ENCODE assay signal across 12 cellular contexts in genomic region chr10:100516847-100517246, GRCh38. TPM values are rescaled to one million over a fixed set of nuclear protein-coding genes. Genes with fewer than 3 reads are reported as not detected.
DNase-seq lines count a peak whose midpoint lies in the region; ATAC-seq and TF ChIP-seq lines count a peak whose summit lies in the region.
"Had no signal": no experiment of that assay in that cellular context is flagged by ENCODE, and none has a peak within 500 bp of the region (broad histone marks: within the 10 kb centered on the region; RNA-seq: fewer than 3 reads in every experiment).

No MANE protein-coding gene starts in this region.

- H3K4me3 ChIP-seq in brain microvascular endothelial cell (ENCODE audit: low read depth, low read length) = no peak overlapping the region

- no peak for ATAC-seq in stimulated activated naive CD8-positive, alpha-beta T cell treated with anti-CD3 and anti-CD28 coated beads, Interleukin-15, Interleukin-2, amounts not matched to agents 100 U/mL and 50 U/mL, for 24 hours
- ATAC-seq: effector memory CD8-positive, alpha-beta T cell had no signal

- peaks cover 17% of the 10 kb centered on the region for H3K4me1 Mint-ChIP-seq in neural crest cell
- H3K4me1 Mint-ChIP-seq in activated T-helper 1 cell treated with anti-CD3 and anti-CD28 coated beads, Interleukin-12 subunit alpha, Interleukin-12 subunit beta, Interleukin-2, Interleukin-4 antibody, amounts not matched to agents 30 ng/mL and 10 ng/mL and 1 ng/mL, durations not matched to agents 14 hours and 24 hours and 36 hours (ENCODE audit: low read depth) = peaks cover 38% of the 10 kb centered on the region

- peak; percentile 56 for DNase-seq in DMS 273 (lab: John Stamatoyannopoulos, UW; ENCODE audit: unreplicated experiment)
- DNase-seq in DMS 273 treated with DMSO at 0.1 percent for 48 hours (lab: John Stamatoyannopoulos, UW) = no peak
- DNase-seq in brain microvascular endothelial cell = no peak
- no peak for DNase-seq in neural crest cell (ENCODE audit: low read depth, low spot score)
- no peak for DNase-seq in activated gamma-delta T cell (lab: John Stamatoyannopoulos, UW)
- DNase-seq in activated T-helper 1 cell treated with anti-CD3 and anti-CD28 coated beads, Interleukin-12 subunit alpha, Interleukin-12 subunit beta, Interleukin-2, Interleukin-4 antibody, amounts not matched to agents 30 ng/mL and 10 ng/mL and 1 ng/mL, durations not matched to agents 14 hours and 24 hours and 36 hours (ENCODE audit: low spot score) = no peak
- DNase-seq in stimulated activated naive CD8-positive, alpha-beta T cell treated with anti-CD3 and anti-CD28 coated beads, Interleukin-15, Interleukin-2, amounts not matched to agents 100 U/mL and 50 U/mL, for 24 hours = no peak
- DNase-seq: effector memory CD8-positive, alpha-beta T cell; Right ventricle myocardium superior; stimulated activated CD4-positive, alpha-beta T cell treated with anti-CD3 and anti-CD28 coated beads, Interleukin-2, amount 100 ng/mL, for 48 hours had no signal

- in situ Hi-C loops in brain microvascular endothelial cell (cut with HindIII; ENCODE audit: low pct_ligation_motif_present, low sequenced_read_pairs) = loop anchor here (25.0 kb wide), 1 partner anchor 180 kb away; the partner anchor contains the start of genes PKD2L1 and SCD

- H3K36me3 Mint-ChIP-seq in neural crest cell (ENCODE audit: low read depth) = peaks cover 3% of the 10 kb centered on the region
- H3K36me3 Mint-ChIP-seq in activated T-helper 1 cell treated with anti-CD3 and anti-CD28 coated beads, Interleukin-12 subunit alpha, Interleukin-12 subunit beta, Interleukin-2, Interleukin-4 antibody, amounts not matched to agents 30 ng/mL and 10 ng/mL and 1 ng/mL, durations not matched to agents 14 hours and 24 hours and 36 hours (ENCODE audit: low read depth) = peaks cover 39% of the 10 kb centered on the region

- H3K27me3 ChIP-seq in brain microvascular endothelial cell (replicated peaks) = no peaks in the 10 kb centered on the region

- H3K27me3 Mint-ChIP-seq in neural crest cell (ENCODE audit: low read depth) = peaks cover 7% of the 10 kb centered on the region
- H3K27me3 Mint-ChIP-seq in activated T-helper 1 cell treated with anti-CD3 and anti-CD28 coated beads, Interleukin-12 subunit alpha, Interleukin-12 subunit beta, Interleukin-2, Interleukin-4 antibody, amounts not matched to agents 30 ng/mL and 10 ng/mL and 1 ng/mL, durations not matched to agents 14 hours and 24 hours and 36 hours (ENCODE audit: insufficient read depth) = no peaks in the 10 kb centered on the region
- H3K27me3 Mint-ChIP-seq: effector memory CD8-positive, alpha-beta T cell had no signal

- intact Hi-C loops in activated T-helper 1 cell treated with anti-CD3 and anti-CD28 coated beads, Interleukin-12 subunit alpha, Interleukin-12 subunit beta, Interleukin-2, Interleukin-4 antibody, amounts not matched to agents 30 ng/mL and 10 ng/mL and 1 ng/mL, durations not matched to agents 14 hours and 24 hours and 36 hours (cut with micrococcal nuclease) = no loop called here

- H3K36me3 ChIP-seq in brain microvascular endothelial cell (replicated peaks) = no peaks in the 10 kb centered on the region

- H3K4me3 Mint-ChIP-seq in neural crest cell = peak overlapping the region; percentile 32
- no peak overlapping the region for H3K4me3 Mint-ChIP-seq in activated T-helper 1 cell treated with anti-CD3 and anti-CD28 coated beads, Interleukin-12 subunit alpha, Interleukin-12 subunit beta, Interleukin-2, Interleukin-4 antibody, amounts not matched to agents 30 ng/mL and 10 ng/mL and 1 ng/mL, durations not matched to agents 14 hours and 24 hours and 36 hours
- H3K4me3 Mint-ChIP-seq: effector memory CD8-positive, alpha-beta T cell had no signal

- TF ChIP-seq CTCF in LNCAP (IDR thresholded peaks at IDR 0.05) (peak; percentile 12; the same call in 1 of the 2 replicates), brain microvascular endothelial cell (IDR thresholded peaks at IDR 0.05; ENCODE audit: low read depth, low read length, missing control alignments) (peak; percentile 53), neural crest cell (conservative IDR thresholded peaks at IDR 0.05) (peak; percentile 28)

- H3K27ac Mint-ChIP-seq in neural crest cell (ENCODE audit: unreplicated experiment) = no peak overlapping the region
- no peak overlapping the region for H3K27ac Mint-ChIP-seq in activated T-helper 1 cell treated with anti-CD3 and anti-CD28 coated beads, Interleukin-12 subunit alpha, Interleukin-12 subunit beta, Interleukin-2, Interleukin-4 antibody, amounts not matched to agents 30 ng/mL and 10 ng/mL and 1 ng/mL, durations not matched to agents 14 hours and 24 hours and 36 hours

- H3K9me3 Mint-ChIP-seq in neural crest cell = no peaks in the 10 kb centered on the region
- H3K9me3 Mint-ChIP-seq in activated T-helper 1 cell treated with anti-CD3 and anti-CD28 coated beads, Interleukin-12 subunit alpha, Interleukin-12 subunit beta, Interleukin-2, Interleukin-4 antibody, amounts not matched to agents 30 ng/mL and 10 ng/mL and 1 ng/mL, durations not matched to agents 14 hours and 24 hours and 36 hours = no peaks in the 10 kb centered on the region
- H3K9me3 Mint-ChIP-seq: effector memory CD8-positive, alpha-beta T cell had no signal

- no peak overlapping the region for H3K27ac ChIP-seq in brain microvascular endothelial cell

RNA-seq across cellular contexts. Expression of gene SEC31B, which starts 2.8 kb away (rescaled TPM):
- 18.1 and 18.7 TPM in 2 replicates for total RNA-seq in neural crest cell
- 42.3 and 50.5 TPM in 2 replicates for total RNA-seq in activated T-helper 1 cell treated with anti-CD3 and anti-CD28 coated beads, Interleukin-12 subunit alpha, Interleukin-12 subunit beta, Interleukin-2, Interleukin-4 antibody, amounts not matched to agents 30 ng/mL and 10 ng/mL and 1 ng/mL, durations not matched to agents 14 hours and 24 hours and 36 hours

RNA-seq across cellular contexts. Expression of gene NDUFB8, which starts 12.8 kb away (rescaled TPM):
- total RNA-seq in neural crest cell = 200 and 235 TPM in 2 replicates
- 292 and 304 TPM in 2 replicates for total RNA-seq in activated T-helper 1 cell treated with anti-CD3 and anti-CD28 coated beads, Interleukin-12 subunit alpha, Interleukin-12 subunit beta, Interleukin-2, Interleukin-4 antibody, amounts not matched to agents 30 ng/mL and 10 ng/mL and 1 ng/mL, durations not matched to agents 14 hours and 24 hours and 36 hours

RNA-seq across cellular contexts. Expression of gene HIF1AN, which starts 18.9 kb away (rescaled TPM):
- total RNA-seq in neural crest cell = 55.7 and 62.9 TPM in 2 replicates
- 46.5 and 54.1 TPM in 2 replicates for total RNA-seq in activated T-helper 1 cell treated with anti-CD3 and anti-CD28 coated beads, Interleukin-12 subunit alpha, Interleukin-12 subunit beta, Interleukin-2, Interleukin-4 antibody, amounts not matched to agents 30 ng/mL and 10 ng/mL and 1 ng/mL, durations not matched to agents 14 hours and 24 hours and 36 hours

RNA-seq across cellular contexts. Expression of gene WNT8B, which starts 54.0 kb away (rescaled TPM):
- total RNA-seq in neural crest cell = 3.8 and 4.2 TPM in 2 replicates
- 0.10 and 0.24 TPM in 2 replicates for total RNA-seq in activated T-helper 1 cell treated with anti-CD3 and anti-CD28 coated beads, Interleukin-12 subunit alpha, Interleukin-12 subunit beta, Interleukin-2, Interleukin-4 antibody, amounts not matched to agents 30 ng/mL and 10 ng/mL and 1 ng/mL, durations not matched to agents 14 hours and 24 hours and 36 hours
- total RNA-seq: Right ventricle myocardium superior, subcutaneous adipose tissue had no signal
